ENCODE assay signal across 30 cellular contexts in genomic region chr3:46551615-46552014, GRCh38. TPM values are rescaled to one million over a fixed set of nuclear protein-coding genes. Genes with fewer than 3 reads are reported as not detected.
A peak's percentile ranks its signal among the peaks of the same experiment; 100 is the strongest.
DNase-seq lines count a peak whose midpoint lies in the region; ATAC-seq and TF ChIP-seq lines count a peak whose summit lies in the region.
"Had no signal": no experiment of that assay in that cellular context is flagged by ENCODE, and none has a peak within 500 bp of the region (broad histone marks: within the 10 kb centered on the region; RNA-seq: fewer than 3 reads in every experiment).

No MANE protein-coding gene starts in this region.

- no peaks in the 10 kb centered on the region for H3K27me3 ChIP-seq in SU-DHL-6 (ENCODE audit: low read length)

- H3K9me3 ChIP-seq in SU-DHL-6 (ENCODE audit: insufficient read depth, low read length), result peaks cover 12% of the 10 kb centered on the region; the same call in 1 of the 2 replicates

- H3K36me3 Mint-ChIP-seq in activated CD8-positive, alpha-beta memory T cell treated with anti-CD3 and anti-CD28 coated beads, Interleukin-2, amount 10 ng/mL, durations not matched to agents 7 days and 5 days, result peaks cover 3% of the 10 kb centered on the region
- H3K36me3 Mint-ChIP-seq in stimulated activated effector memory CD8-positive, alpha-beta T cell treated with anti-CD3 and anti-CD28 coated beads, Interleukin-12 subunit alpha, Interleukin-12 subunit beta, amount 100 ng/mL, for 72 hours, result no peaks in the 10 kb centered on the region
- H3K36me3 Mint-ChIP-seq: CD14-positive monocyte; CD8-positive, alpha-beta memory T cell had no signal

- H3K4me2 ChIP-seq in SU-DHL-6 (ENCODE audit: low read depth, low read length, poor library complexity, severe bottlenecking), result no peak overlapping the region
- H3K4me2 ChIP-seq: GM23338 had no signal

- H3K27me3 Mint-ChIP-seq in activated CD8-positive, alpha-beta memory T cell treated with anti-CD3 and anti-CD28 coated beads, Interleukin-2, amount 10 ng/mL, durations not matched to agents 7 days and 5 days, result peaks cover 19% of the 10 kb centered on the region

- H3K4me3 Mint-ChIP-seq in activated CD8-positive, alpha-beta memory T cell treated with anti-CD3 and anti-CD28 coated beads, Interleukin-2, amount 10 ng/mL, durations not matched to agents 7 days and 5 days, result no peak overlapping the region
- no peak overlapping the region for H3K4me3 Mint-ChIP-seq in stimulated activated effector memory CD8-positive, alpha-beta T cell treated with anti-CD3 and anti-CD28 coated beads, Interleukin-12 subunit alpha, Interleukin-12 subunit beta, amount 100 ng/mL, for 72 hours
- H3K4me3 Mint-ChIP-seq: B cell; CD14-positive monocyte; CD8-positive, alpha-beta memory T cell; GM23338 had no signal

- no peak overlapping the region for H3K4me3 ChIP-seq in SU-DHL-6 (ENCODE audit: insufficient read depth, low read length, poor library complexity, severe bottlenecking)
- H3K4me3 ChIP-seq: GM23338 had no signal

- peaks cover 17% of the 10 kb centered on the region for H3K4me1 Mint-ChIP-seq in activated CD8-positive, alpha-beta memory T cell treated with anti-CD3 and anti-CD28 coated beads, Interleukin-2, amount 10 ng/mL, durations not matched to agents 7 days and 5 days
- H3K4me1 Mint-ChIP-seq in stimulated activated effector memory CD8-positive, alpha-beta T cell treated with anti-CD3 and anti-CD28 coated beads, Interleukin-12 subunit alpha, Interleukin-12 subunit beta, amount 100 ng/mL, for 72 hours, result no peaks in the 10 kb centered on the region

- H3K9me3 Mint-ChIP-seq in activated CD8-positive, alpha-beta memory T cell treated with anti-CD3 and anti-CD28 coated beads, Interleukin-2, amount 10 ng/mL, durations not matched to agents 7 days and 5 days (ENCODE audit: low read depth), result no peaks in the 10 kb centered on the region
- H3K9me3 Mint-ChIP-seq in stimulated activated effector memory CD8-positive, alpha-beta T cell treated with anti-CD3 and anti-CD28 coated beads, Interleukin-12 subunit alpha, Interleukin-12 subunit beta, amount 100 ng/mL, for 72 hours, result no peaks in the 10 kb centered on the region
- H3K9me3 Mint-ChIP-seq: CD8-positive, alpha-beta memory T cell had no signal

- no peak for TF ChIP-seq CTCF in SU-DHL-6 (IDR thresholded peaks at IDR 0.05; ENCODE audit: insufficient read depth, low read length, poor library complexity, severe bottlenecking)

- DNase-seq in activated CD8-positive, alpha-beta memory T cell treated with anti-CD3 and anti-CD28 coated beads, Interleukin-2, amount 10 ng/mL, durations not matched to agents 7 days and 5 days, result peak; percentile 0
- no peak for DNase-seq in activated CD8-positive, alpha-beta memory T cell treated with anti-CD3 and anti-CD28 coated beads for 24 hours
- DNase-seq in fibroblast of gingiva (ENCODE audit: low read depth) (peak; percentile 31), head of caudate nucleus (no peak), activated gamma-delta T cell (lab: John Stamatoyannopoulos, UW) (no peak)
- DNase-seq in stimulated activated effector memory CD8-positive, alpha-beta T cell treated with anti-CD3 and anti-CD28 coated beads, Interleukin-12 subunit alpha, Interleukin-12 subunit beta, amount 100 ng/mL, for 72 hours (ENCODE audit: low spot score in 2 of 2), result no peak
- DNase-seq: CD8-positive, alpha-beta memory T cell; DMS 273 treated with DMSO at 0.1 percent for 48 hours; DMS79; KBM-7; NCI-H2029; NCI-H446 treated with DMSO at 0.1 percent for 48 hours; NCI-H526; NCI-H82; NK-92 treated with Interleukin-12 subunit alpha and Interleukin-12 subunit beta, amount 100 ng/mL, for 24 hours; SHP77 had no signal

- H2AFZ ChIP-seq in SU-DHL-6 (ENCODE audit: low read depth, low read length, severe bottlenecking), result no peak overlapping the region
- H2AFZ ChIP-seq: GM23338 had no signal

- H3K9ac ChIP-seq in SU-DHL-6 (ENCODE audit: low read length), result no peak overlapping the region

- 0 out of 2 replicates have a peak, but pooled peaks cover 3% of the 10 kb centered on the region for H3K36me3 ChIP-seq in SU-DHL-6 (ENCODE audit: low read length)

- peaks cover 28% of the 10 kb centered on the region for H3F3A ChIP-seq in SU-DHL-6 (ENCODE audit: insufficient read depth)

- no peaks in the 10 kb centered on the region for H4K20me1 ChIP-seq in SU-DHL-6 (ENCODE audit: low read depth, low read length)

- no peaks in the 10 kb centered on the region for H3K79me2 ChIP-seq in SU-DHL-6 (ENCODE audit: insufficient read depth, low read length)

- intact Hi-C loops in head of caudate nucleus (cut with DNase I), result no loop called here

- no peak overlapping the region for H3K27ac Mint-ChIP-seq in activated CD8-positive, alpha-beta memory T cell treated with anti-CD3 and anti-CD28 coated beads, Interleukin-2, amount 10 ng/mL, durations not matched to agents 7 days and 5 days
- no peak overlapping the region for H3K27ac Mint-ChIP-seq in stimulated activated effector memory CD8-positive, alpha-beta T cell treated with anti-CD3 and anti-CD28 coated beads, Interleukin-12 subunit alpha, Interleukin-12 subunit beta, amount 100 ng/mL, for 72 hours
- H3K27ac Mint-ChIP-seq: B cell, CD14-positive monocyte, GM23338 had no signal

- CTCF ChIA-PET in activated CD8-positive, alpha-beta memory T cell treated with anti-CD3 and anti-CD28 coated beads, Interleukin-2, amount 10 ng/mL, durations not matched to agents 7 days and 5 days (lab: Charles Lee), result interaction anchor here (0.7 to 9.8 kb wide), 5 partner anchors 12 to 78 kb away, joined by 3 to 85 read pairs (median 4); no protein-coding TSS in a partner anchor

- no peak for ATAC-seq in activated CD8-positive, alpha-beta memory T cell treated with anti-CD3 and anti-CD28 coated beads, Interleukin-2, amount 10 ng/mL, durations not matched to agents 7 days and 5 days
- ATAC-seq in HG03442 (IDR thresholded peaks at IDR 0.05; ENCODE audit: unreplicated experiment), result no peak
- no peak for ATAC-seq in stimulated activated effector memory CD8-positive, alpha-beta T cell treated with anti-CD3 and anti-CD28 coated beads, Interleukin-12 subunit alpha, Interleukin-12 subunit beta, amount 100 ng/mL, for 72 hours
- ATAC-seq: GM23338, HCT116, Panc1 had no signal

- no peaks in the 10 kb centered on the region for H3K9me2 ChIP-seq in SU-DHL-6 (replicated peaks; ENCODE audit: insufficient read depth, low read length)

- 0 out of 2 replicates have a peak overlapping the region, but pooled peaks have one; percentile 94 for H3K27ac ChIP-seq in SU-DHL-6 (ENCODE audit: low read depth, low read length)
- H3K27ac ChIP-seq: 22Rv1, RWPE1 had no signal

RNA-seq across cellular contexts. Expression of gene LRRC2, which starts 14.5 kb away (rescaled TPM):
- total RNA-seq in activated CD8-positive, alpha-beta memory T cell treated with anti-CD3 and anti-CD28 coated beads, Interleukin-2, amount 10 ng/mL, durations not matched to agents 7 days and 5 days, result under 1 TPM in 1 of 2 experiments, not detected in 1; 0.07 TPM
- total RNA-seq: B cell, G401, MCF 10A, SK-MEL-5 had no signal

RNA-seq across cellular contexts. Expression of gene RTP3, which starts 53.8 kb away (rescaled TPM):
- not detected for total RNA-seq in activated CD8-positive, alpha-beta memory T cell treated with anti-CD3 and anti-CD28 coated beads, Interleukin-2, amount 10 ng/mL, durations not matched to agents 7 days and 5 days
- total RNA-seq: B cell; CD8-positive, alpha-beta memory T cell; G401; GM23338; HT-29; LHCN-M2; MCF 10A; SK-MEL-5 had no signal

Comparison
In these comparisons a context has a peak if more than half of its experiments do, and no peak if none do; other contexts are left out.
1. DNase-seq: peak in activated CD8-positive, alpha-beta memory T cell treated with anti-CD3 and anti-CD28 coated beads, Interleukin-2, amount 10 ng/mL, durations not matched to agents 7 days and 5 days (single experiment) and fibroblast of gingiva (single experiment); none in activated CD8-positive, alpha-beta memory T cell treated with anti-CD3 and anti-CD28 coated beads for 24 hours (single experiment), stimulated activated effector memory CD8-positive, alpha-beta T cell treated with anti-CD3 and anti-CD28 coated beads, Interleukin-12 subunit alpha, Interleukin-12 subunit beta, amount 100 ng/mL, for 72 hours (0 of 2), head of caudate nucleus (0 of 42) and activated gamma-delta T cell (single experiment).